ENCODE assay signal across 14 cellular contexts in genomic region chr14:62304172-62304571, GRCh38.
"Had no signal": no experiment of that assay in that cellular context is flagged by ENCODE, and none has a peak within 500 bp of the region (broad histone marks: within the 10 kb centered on the region; RNA-seq: fewer than 3 reads in every experiment).

No MANE protein-coding gene starts in this region.

- H3K9me3 ChIP-seq: neutrophil, upper lobe of left lung had no signal

- DNase-seq: activated CD4-positive, alpha-beta T cell treated with anti-CD3 and anti-CD28 coated beads, Interleukin-2, amount 50 U/mL, for 1 hour; activated gamma-delta T cell; activated T-cell treated with anti-CD3 and anti-CD28 coated beads, Interleukin-2, amount 50 U/mL, for 48 hours; brain microvascular endothelial cell; hippocampal formation; naive thymus-derived CD4-positive, alpha-beta T cell; posterior cingulate gyrus; right cardiac atrium; spleen; stimulated activated CD4-positive, alpha-beta T cell treated with anti-CD3 and anti-CD28 coated beads, Interleukin-1b, Interleukin-23, amount 100 ng/mL, for 48 hours; stimulated activated naive CD4-positive, alpha-beta T cell; T-helper 17 cell; upper lobe of left lung had no signal

- H3K36me3 ChIP-seq: brain microvascular endothelial cell, neutrophil, spleen, upper lobe of left lung had no signal

- H3K4me1 ChIP-seq: upper lobe of left lung had no signal

- ATAC-seq: naive thymus-derived CD4-positive, alpha-beta T cell; right cardiac atrium; T-helper 17 cell had no signal

- H3K27me3 ChIP-seq: brain microvascular endothelial cell, neutrophil, spleen, upper lobe of left lung had no signal

- H3K27ac ChIP-seq: brain microvascular endothelial cell, neutrophil, spleen, upper lobe of left lung had no signal

- H3K4me3 ChIP-seq: spleen, upper lobe of left lung had no signal
